In genomic region chr5:157584628-157585027, GRCh38 we compare ENCODE assay signal across 2 cellular contexts.
TF ChIP-seq lines count a peak whose summit lies in the region.

No MANE protein-coding gene starts in this region.

TF ChIP-seq in HepG2, 621 proteins besides CTCF, POLR2A, EP300 and RAD21:
- TF ChIP-seq ZNF7 (CRISPR knock-in tag; IDR thresholded peaks at IDR 0.05) (peak; percentile 70; the same call in 1 of the 2 replicates), ZNF614 (CRISPR knock-in tag; IDR thresholded peaks at IDR 0.05; ENCODE audit: borderline replicate concordance) (no peak)
TF ChIP-seq in HepG2: peak in this region for 1.

TF ChIP-seq in GM12878, 131 proteins besides CTCF, POLR2A, EP300 and RAD21:
- TF ChIP-seq PBX3 (IDR thresholded peaks at IDR 0.05; ENCODE audit: insufficient replicate concordance, low read depth, low read length): no peak
- peak; percentile 22; the same call in 1 of the 2 replicates for TF ChIP-seq RUNX3 (IDR thresholded peaks at IDR 0.05; ENCODE audit: low read length)
TF ChIP-seq in GM12878: peak in this region for 1.
